ENCODE assay signal across 8 cellular contexts in genomic region chr14:59189822-59190368, GRCh38. TPM values are rescaled to one million over a fixed set of nuclear protein-coding genes. Genes with fewer than 3 reads are reported as not detected.
DNase-seq lines count a peak whose midpoint lies in the region; ATAC-seq, FAIRE-seq and TF ChIP-seq lines count a peak whose summit lies in the region.

No MANE protein-coding gene starts in this region.

- no peaks in the 10 kb centered on the region for H3K9me3 ChIP-seq in K562 (replicated peaks; ENCODE audit: control insufficient read depth, insufficient read depth, low read depth, low read length)
- no peaks in the 10 kb centered on the region for H3K9me3 ChIP-seq in iPS DF 6.9 (ENCODE audit: control insufficient read depth, insufficient read depth, low read length)

- in situ Hi-C loops in K562 (cut with MboI), result no loop called here

- CTCF ChIA-PET in K562 (lab: Yijun Ruan, JAX; ENCODE audit: low intra/inter-chr PET ratio), result no interaction called here

- H3K27ac ChIP-seq in K562 (ENCODE audit: extremely low read depth, low read depth, low read length) (no peak overlapping the region; the same call in 2 of the 3 replicates), iPS DF 6.9 (ENCODE audit: low read length) (no peak overlapping the region)

- no peak for TF ChIP-seq POLR2A in K562 (conservative IDR thresholded peaks at IDR 0.05)

- WGBS in K562 (ENCODE audit: insufficient coverage, low coverage, missing lambda C conversion rate), result 2% methylated on average over 19 of the region's 24 CpGs
- WGBS in iPS DF 6.9 (ENCODE audit: insufficient coverage, insufficient read length), result no CpG with 5 or more reads among the region's 24 CpGs

- peak overlapping the region; percentile 87 for H3K4me2 ChIP-seq in K562 (ENCODE audit: insufficient read depth, low read length)

- FAIRE-seq in GM18507 (lab: Jason Lieb, UNC) (peak; percentile 87), K562 (lab: Jason Lieb, UNC) (peak; percentile 64), D721Med (lab: Jason Lieb, UNC) (no peak)

- POLR2A ChIA-PET in K562 (lab: Yijun Ruan, JAX), result interaction anchor here (0.7 to 1.1 kb wide), 3 partner anchors 11 to 46 kb away, joined by 3 to 4 read pairs (median 3); no protein-coding TSS in a partner anchor

- H3K4me1 ChIP-seq in K562 (replicated peaks in 1 of 2; ENCODE audit: control insufficient read depth in 2 of 2, insufficient read depth in 2 of 2, low read length in 2 of 2), result peaks cover 16% of the 10 kb centered on the region in 2 experiments; a peak in 4 of 5 replicates
- no peaks in the 10 kb centered on the region for H3K4me1 ChIP-seq in iPS DF 6.9 (ENCODE audit: control insufficient read depth, insufficient read depth, low read length)

- H4K20me1 ChIP-seq in K562 (replicated peaks; ENCODE audit: control insufficient read depth, insufficient read depth, low read length), result peaks cover 13% of the 10 kb centered on the region; the same call in 1 of the 2 replicates

- peak; percentile 64 for DNase-seq in GM18507 (ENCODE audit: extremely low spot score, insufficient read length, low read depth)
- peak; percentile 95 for DNase-seq in NCI-H2029 (lab: John Stamatoyannopoulos, UW)
- DNase-seq in T1000 (lab: John Stamatoyannopoulos, UW), result peak; percentile 83
- DNase-seq in K562 (ENCODE audit: extremely low read depth in 1 of 4, low spot score in 3 of 4), result peak; percentile 68 to 73 (median 70)
- DNase-seq in iPS DF 6.9 (ENCODE audit: low read depth, low spot score), result peak; percentile 82
- peak; percentile 90 for DNase-seq in sciatic nerve (ENCODE audit: low spot score)
- no peak for DNase-seq in D721Med (ENCODE audit: insufficient read length, low spot score)

- no peak overlapping the region for H2AFZ ChIP-seq in K562 (ENCODE audit: low read depth, low read length)

- no TSS peak for BruUV-seq in K562 (replicated peaks; lab: Mats Ljungman, UMichigan)

- no peak for TF ChIP-seq CTCF in K562 (IDR thresholded peaks at IDR 0.05 in 2 of 3, conservative IDR thresholded peaks at IDR 0.05 in 1 of 3; ENCODE audit: insufficient read depth in 2 of 3, low read depth in 1 of 3, low read length in 3 of 3)
- no peak for TF ChIP-seq CTCF in D721Med (IDR thresholded peaks at IDR 0.05; ENCODE audit: insufficient read depth, missing control alignments)

- TF ChIP-seq RAD21 in K562 (CRISPR knock-in tag; conservative IDR thresholded peaks at IDR 0.05 in 1 of 2, IDR thresholded peaks at IDR 0.05 in 1 of 2), result no peak

- intact Hi-C loops in K562 (cut with micrococcal nuclease), result loop anchor here (5.0 kb wide), 1 partner anchor 893 kb away; the partner anchor contains the start of gene ARID4A
- intact Hi-C loops in sciatic nerve (cut with DNase I), result no loop called here

- H3K27me3 ChIP-seq in K562 (ENCODE audit: control insufficient read depth in 2 of 2, insufficient read depth in 2 of 2, low read length in 2 of 2), result no peaks in the 10 kb centered on the region
- H3K27me3 ChIP-seq in iPS DF 6.9 (ENCODE audit: control insufficient read depth, insufficient read depth, low read length), result no peaks in the 10 kb centered on the region

- no peaks in the 10 kb centered on the region for H3K9me1 ChIP-seq in K562 (ENCODE audit: control insufficient read depth, insufficient read depth, low read length)

- peak; percentile 54 for ATAC-seq in HG02943 (IDR thresholded peaks at IDR 0.05; ENCODE audit: low read depth, unreplicated experiment)
- ATAC-seq in K562, result peak; percentile 42
- ATAC-seq in sciatic nerve, result peak; percentile 67

- peaks cover 26% of the 10 kb centered on the region for H3K79me2 ChIP-seq in K562 (ENCODE audit: control insufficient read depth, insufficient read depth, low read length)

- peak overlapping the region; percentile 91 for H3K4me3 ChIP-seq in K562
- H3K4me3 ChIP-seq in iPS DF 6.9 (ENCODE audit: low read length), result peak overlapping the region; percentile 86; the same call in 1 of the 2 replicates

- peak overlapping the region in 1 of 2 experiments; percentile 94; a peak in 2 of 4 replicates for H3K9ac ChIP-seq in K562 (ENCODE audit: insufficient read depth in 1 of 2, low read depth in 2 of 2, low read length in 2 of 2)

- no peak for TF ChIP-seq EP300 in K562 (IDR thresholded peaks at IDR 0.05; ENCODE audit: low read length)

- H3K36me3 ChIP-seq in K562 (ENCODE audit: control insufficient read depth, insufficient read depth, low read length) (no peaks in the 10 kb centered on the region), iPS DF 6.9 (ENCODE audit: control insufficient read depth, insufficient read depth, low read length) (no peaks in the 10 kb centered on the region)

TF ChIP-seq in K562, 482 proteins besides CTCF, POLR2A, EP300 and RAD21:
- TF ChIP-seq DACH1 (IDR thresholded peaks at IDR 0.05; ENCODE audit: partially characterized antibody) (peak; percentile 20), ETV6 (IDR thresholded peaks at IDR 0.05; ENCODE audit: borderline replicate concordance in 1 of 2, low read depth in 2 of 2, low read length in 1 of 2) (no peak), ETV6 (CRISPR knock-in tag; IDR thresholded peaks at IDR 0.05; ENCODE audit: borderline replicate concordance) (no peak), CSDE1 (IDR thresholded peaks at IDR 0.05) (peak in 1 of 2 experiments; percentile 43; a peak in 1 of 4 replicates), ETS2 (tag; IDR thresholded peaks at IDR 0.05; ENCODE audit: borderline replicate concordance, poor library complexity, severe bottlenecking) (no peak), YY1 (IDR thresholded peaks at IDR 0.05; ENCODE audit: borderline replicate concordance in 1 of 3, control insufficient read depth in 1 of 3, extremely low read depth in 1 of 3, insufficient read depth in 3 of 3, insufficient read length in 1 of 3, insufficient replicate concordance in 2 of 3, low read depth in 1 of 3, low read length in 2 of 3) (peak in 1 of 3 experiments; percentile 14), KAT7 (CRISPR knock-in tag; IDR thresholded peaks at IDR 0.05; ENCODE audit: borderline replicate concordance) (0 out of 2 replicates have a peak, but pooled peaks have one; percentile 53), SAP30 (IDR thresholded peaks at IDR 0.05; ENCODE audit: borderline replicate concordance, insufficient read depth, low read depth, low read length, poor library complexity, severe bottlenecking) (peak; percentile 28), MYNN (IDR thresholded peaks at IDR 0.05) (0 out of 2 replicates have a peak, but pooled peaks have one; percentile 21), MYNN (CRISPR knock-in tag; IDR thresholded peaks at IDR 0.05) (no peak), RFX1 (IDR thresholded peaks at IDR 0.05) (peak; percentile 93)
- TF ChIP-seq, protein P1, sequence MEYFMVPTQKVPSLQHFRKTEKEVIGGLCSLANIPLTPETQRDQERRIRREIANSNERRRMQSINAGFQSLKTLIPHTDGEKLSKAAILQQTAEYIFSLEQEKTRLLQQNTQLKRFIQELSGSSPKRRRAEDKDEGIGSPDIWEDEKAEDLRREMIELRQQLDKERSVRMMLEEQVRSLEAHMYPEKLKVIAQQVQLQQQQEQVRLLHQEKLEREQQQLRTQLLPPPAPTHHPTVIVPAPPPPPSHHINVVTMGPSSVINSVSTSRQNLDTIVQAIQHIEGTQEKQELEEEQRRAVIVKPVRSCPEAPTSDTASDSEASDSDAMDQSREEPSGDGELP (CRISPR knock-in tag; IDR thresholded peaks at IDR 0.05; ENCODE audit: borderline replicate concordance), result peak; percentile 91
- TF ChIP-seq, protein P2, sequence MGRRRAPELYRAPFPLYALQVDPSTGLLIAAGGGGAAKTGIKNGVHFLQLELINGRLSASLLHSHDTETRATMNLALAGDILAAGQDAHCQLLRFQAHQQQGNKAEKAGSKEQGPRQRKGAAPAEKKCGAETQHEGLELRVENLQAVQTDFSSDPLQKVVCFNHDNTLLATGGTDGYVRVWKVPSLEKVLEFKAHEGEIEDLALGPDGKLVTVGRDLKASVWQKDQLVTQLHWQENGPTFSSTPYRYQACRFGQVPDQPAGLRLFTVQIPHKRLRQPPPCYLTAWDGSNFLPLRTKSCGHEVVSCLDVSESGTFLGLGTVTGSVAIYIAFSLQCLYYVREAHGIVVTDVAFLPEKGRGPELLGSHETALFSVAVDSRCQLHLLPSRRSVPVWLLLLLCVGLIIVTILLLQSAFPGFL (CRISPR knock-in tag; IDR thresholded peaks at IDR 0.05), result 0 out of 2 replicates have a peak, but pooled peaks have one; percentile 30

RNA-seq across cellular contexts. Expression of gene DAAM1, which starts 1.4 kb away (rescaled TPM):
- 14.8 and 51.6 TPM in 2 replicates for total RNA-seq in K562 (2011; cell fraction: chromatin; rRNA removed; ENCODE audit: low replicate concordance)
- 7.2 and 11.1 TPM in 2 replicates for total RNA-seq in K562 (2011; cell fraction: nucleolus; rRNA removed)
- total RNA-seq in K562 (2011; cell fraction: nucleoplasm; rRNA removed), result 19.7 and 34.7 TPM in 2 replicates
- total RNA-seq in K562 (2014; rRNA removed), result 3.0 and 4.3 TPM in 2 replicates
- 6.7 and 10.9 TPM in 2 replicates for total RNA-seq in K562 (2014; rRNA removed; fragmentation: Illumina TruSeq; extraction: Trizol)
- total RNA-seq in K562 (2015; rRNA removed; fragmentation: Illumina TruSeq; extraction: Trizol), result 4.6 and 5.5 TPM in 2 replicates
- total RNA-seq in K562 (2021), result 10.5 and 11.6 TPM in 2 replicates
- 8.4 and 10.5 TPM in 2 replicates for polyA plus RNA-seq in K562 (2011; rRNA removed)
- polyA plus RNA-seq in K562 (2011; cell fraction: cytosol; rRNA removed), result 1.2 and 3.4 TPM in 2 replicates
- polyA plus RNA-seq in K562 (2011; cell fraction: nucleus; rRNA removed), result 5.4 and 10.2 TPM in 2 replicates
- polyA plus RNA-seq in K562 (2012), result 3.9 and 5.9 TPM in 2 replicates
- 8.2 and 10.6 TPM in 2 replicates for polyA plus RNA-seq in K562 (2014; fragmentation: Illumina TruSeq; extraction: Trizol)
- polyA plus RNA-seq in K562 (2014; fragmentation: Nextera tagmentation; extraction: Ambion mirVana), result 1 to 10 TPM; 3.6 to 6.3 TPM
- polyA plus RNA-seq in K562 (2014; rRNA removed), result 5.0 and 7.0 TPM in 2 replicates
- polyA minus RNA-seq in K562 (2011; rRNA and poly(A)+ RNA removed), result 38.4 and 55.9 TPM in 2 replicates
- 3.5 and 3.6 TPM in 2 replicates for polyA minus RNA-seq in K562 (2011; cell fraction: cytosol; rRNA and poly(A)+ RNA removed)
- 20.7 and 36.2 TPM in 2 replicates for polyA minus RNA-seq in K562 (2011; cell fraction: nucleus; rRNA and poly(A)+ RNA removed)
- total RNA-seq in sciatic nerve, result 68.6 TPM
